Comparison of ENCODE assay signal across 27 cellular contexts in genomic region chr2:21441442-21441841, GRCh38.
"Had no signal": no experiment of that assay in that cellular context is flagged by ENCODE, and none has a peak within 500 bp of the region (broad histone marks: within the 10 kb centered on the region; RNA-seq: fewer than 3 reads in every experiment).

No MANE protein-coding gene starts in this region.

- DNase-seq: occipital lobe; ovary; posterior cingulate gyrus; psoas muscle; right cardiac atrium; right lobe of liver; sigmoid colon; small intestine; stimulated activated CD4-positive, alpha-beta T cell treated with anti-CD3 and anti-CD28 coated beads, Interleukin-15, amount 100 ng/mL, for 24 hours; stimulated activated CD4-positive, alpha-beta T cell treated with anti-CD3 and anti-CD28 coated beads, Interleukin-2, amount 100 ng/mL, for 24 hours; stimulated activated CD4-positive, alpha-beta T cell treated with anti-CD3 and anti-CD28 coated beads, Interleukin-2, amount 100 ng/mL, for 48 hours; stimulated activated CD4-positive, alpha-beta T cell treated with anti-CD3 and anti-CD28 coated beads, Interleukin-4, amount 100 ng/mL, for 24 hours; stimulated activated naive B cell treated with anti-CD40 and anti-IgM and Interleukin-4, amounts not matched to agents 10 μg/mL and 1 μg/mL and 100 μg/mL, for 72 hours; stimulated activated naive CD4-positive, alpha-beta T cell treated with Interleukin-2 at 50 U/mL for 16 hours; stomach; thyroid gland; trophoblast cell had no signal

- H3K27ac ChIP-seq: neural progenitor cell, ovary, parathyroid adenoma, psoas muscle, right lobe of liver, sigmoid colon, stomach, thoracic aorta, thyroid gland, tibial nerve, upper lobe of left lung, vagina had no signal

- H3K9me3 Mint-ChIP-seq: neural progenitor cell; stimulated activated naive CD8-positive, alpha-beta T cell treated with anti-CD3 and anti-CD28 coated beads, Interleukin-15, Interleukin-2, amounts not matched to agents 100 ng/mL and 50 ng/mL, for 24 hours had no signal

- H3K36me3 Mint-ChIP-seq: neural progenitor cell; stimulated activated effector memory CD8-positive, alpha-beta T cell treated with anti-CD3 and anti-CD28 coated beads, Interleukin-12 subunit alpha, Interleukin-12 subunit beta, amount 100 ng/mL, for 72 hours; stimulated activated naive B cell treated with anti-CD40 and anti-IgM and Interleukin-4, amounts not matched to agents 10 μg/mL and 1 μg/mL and 100 μg/mL, for 72 hours had no signal

- H3K4me1 ChIP-seq: parathyroid adenoma, psoas muscle, right lobe of liver, stomach, thyroid gland, upper lobe of left lung, vagina had no signal

- ATAC-seq: psoas muscle; right cardiac atrium; right lobe of liver; stimulated activated effector memory CD8-positive, alpha-beta T cell treated with anti-CD3 and anti-CD28 coated beads, Interleukin-12 subunit alpha, Interleukin-12 subunit beta, amount 100 ng/mL, for 72 hours; stimulated activated naive B cell treated with anti-CD40 and anti-IgM and Interleukin-4, amounts not matched to agents 10 μg/mL and 1 μg/mL and 100 μg/mL, for 72 hours had no signal

- H3K4me3 Mint-ChIP-seq: nephron; neural progenitor cell; stimulated activated effector memory CD8-positive, alpha-beta T cell treated with anti-CD3 and anti-CD28 coated beads, Interleukin-12 subunit alpha, Interleukin-12 subunit beta, amount 100 ng/mL, for 72 hours; stimulated activated naive B cell treated with anti-CD40 and anti-IgM and Interleukin-4, amounts not matched to agents 10 μg/mL and 1 μg/mL and 100 μg/mL, for 72 hours; stimulated activated naive CD8-positive, alpha-beta T cell treated with anti-CD3 and anti-CD28 coated beads, Interleukin-15, Interleukin-2, amounts not matched to agents 100 ng/mL and 50 ng/mL, for 24 hours had no signal

- H3K27me3 Mint-ChIP-seq: progenitor cell of endocrine pancreas; stimulated activated naive B cell treated with anti-CD40 and anti-IgM and Interleukin-4, amounts not matched to agents 10 μg/mL and 1 μg/mL and 100 μg/mL, for 72 hours; stimulated activated naive CD8-positive, alpha-beta T cell treated with anti-CD3 and anti-CD28 coated beads, Interleukin-15, Interleukin-2, amounts not matched to agents 100 ng/mL and 50 ng/mL, for 24 hours had no signal

- H3K4me1 Mint-ChIP-seq: stimulated activated effector memory CD8-positive, alpha-beta T cell treated with anti-CD3 and anti-CD28 coated beads, Interleukin-12 subunit alpha, Interleukin-12 subunit beta, amount 100 ng/mL, for 72 hours; stimulated activated naive B cell treated with anti-CD40 and anti-IgM and Interleukin-4, amounts not matched to agents 10 μg/mL and 1 μg/mL and 100 μg/mL, for 72 hours had no signal

- H3K9me3 ChIP-seq: ovary, psoas muscle, right lobe of liver, sigmoid colon, stomach, thoracic aorta, thyroid gland, tibial nerve, upper lobe of left lung, vagina had no signal

- H3K4me3 ChIP-seq: neural progenitor cell, ovary, psoas muscle, right lobe of liver, sigmoid colon, stomach, thoracic aorta, thyroid gland, tibial nerve, upper lobe of left lung, vagina had no signal

- H3K4me2 ChIP-seq: neural progenitor cell had no signal

- H3K36me3 ChIP-seq: neural progenitor cell, ovary, right lobe of liver, sigmoid colon, stomach, thoracic aorta, thyroid gland, tibial nerve, upper lobe of left lung, vagina had no signal

- H3K27me3 ChIP-seq: neural progenitor cell, ovary, right lobe of liver, sigmoid colon, stomach, thyroid gland, tibial nerve, upper lobe of left lung, vagina had no signal

- H3K9ac ChIP-seq: neural progenitor cell, parathyroid adenoma had no signal

- H2AFZ ChIP-seq: neural progenitor cell, parathyroid adenoma had no signal

- H3K27ac Mint-ChIP-seq: nephron; neural progenitor cell; progenitor cell of endocrine pancreas; stimulated activated effector memory CD8-positive, alpha-beta T cell treated with anti-CD3 and anti-CD28 coated beads, Interleukin-12 subunit alpha, Interleukin-12 subunit beta, amount 100 ng/mL, for 72 hours; stimulated activated naive B cell treated with anti-CD40 and anti-IgM and Interleukin-4, amounts not matched to agents 10 μg/mL and 1 μg/mL and 100 μg/mL, for 72 hours; stimulated activated naive CD8-positive, alpha-beta T cell treated with anti-CD3 and anti-CD28 coated beads, Interleukin-15, Interleukin-2, amounts not matched to agents 100 ng/mL and 50 ng/mL, for 24 hours had no signal
